Comparison of ENCODE assay signal across 17 cellular contexts in genomic region chr1:29782846-29783500, GRCh38.
DNase-seq lines count a peak whose midpoint lies in the region; ATAC-seq and TF ChIP-seq lines count a peak whose summit lies in the region.
"Had no signal": no experiment of that assay in that cellular context is flagged by ENCODE, and none has a peak within 500 bp of the region (broad histone marks: within the 10 kb centered on the region; RNA-seq: fewer than 3 reads in every experiment).

No MANE protein-coding gene starts in this region.

- no peak overlapping the region for H3K4me3 ChIP-seq in colonic mucosa
- H3K4me3 ChIP-seq in spleen, result no peak overlapping the region
- H3K4me3 ChIP-seq: A549 had no signal

- H3K9me3 Mint-ChIP-seq in WTC11, result no peaks in the 10 kb centered on the region
- H3K9me3 Mint-ChIP-seq: H9 had no signal

- H3K9ac ChIP-seq in colonic mucosa (ENCODE audit: low read depth in 2 of 2, low read length in 2 of 2), result no peak overlapping the region

- WGBS in spleen, 5 donors, result 65 to 78% (median 77%) methylated on average over 6 of the region's 6 CpGs

- no peak for TF ChIP-seq CTCF in colonic mucosa (IDR thresholded peaks at IDR 0.05)
- TF ChIP-seq CTCF in spleen (IDR thresholded peaks at IDR 0.05 in 8 of 11, conservative IDR thresholded peaks at IDR 0.05 in 3 of 11), result no peak
- TF ChIP-seq CTCF in WTC11 (IDR thresholded peaks at IDR 0.05), result no peak

- H3K4me3 Mint-ChIP-seq in WTC11, result no peak overlapping the region
- H3K4me3 Mint-ChIP-seq: CD4-positive, alpha-beta memory T cell; H9 had no signal

- DNase-seq in HEK293T (ENCODE audit: extremely low spot score), result peak; percentile 4
- DNase-seq in colonic mucosa, result peak; percentile 2
- peak; percentile 5 for DNase-seq in mucosa of gallbladder (ENCODE audit: low spot score)
- DNase-seq in spleen, result peak; percentile 41
- no peak for DNase-seq in activated naive CD4-positive, alpha-beta T cell treated with Interleukin-2 at 50 U/mL for 16 hours
- no peak for DNase-seq in COLO829 (ENCODE audit: low spot score)
- no peak for DNase-seq in WTC11 (ENCODE audit: low spot score)
- DNase-seq: BE2C; CD4-positive, alpha-beta memory T cell; COR-L47; DMS153; DMS79 treated with DMSO at 0.1 percent for 48 hours; EL; GOT3; H9 had no signal

- no peaks in the 10 kb centered on the region for H3K36me3 ChIP-seq in colonic mucosa
- no peaks in the 10 kb centered on the region for H3K36me3 ChIP-seq in spleen
- H3K36me3 ChIP-seq: BE2C had no signal

- no peaks in the 10 kb centered on the region for H3K36me3 Mint-ChIP-seq in WTC11
- H3K36me3 Mint-ChIP-seq: CD4-positive, alpha-beta memory T cell had no signal

- ATAC-seq in WTC11, result no peak
- ATAC-seq: A549 had no signal

- CTCF ChIA-PET in HEK293T (lab: Yijun Ruan, JAX), result no interaction called here
- CTCF ChIA-PET in WTC11 (lab: Charles Lee), result interaction anchor here (0.7 to 1.6 kb wide), 2 partner anchors 10 to 186 kb away, joined by 3 to 10 read pairs; no protein-coding TSS in a partner anchor

- no peaks in the 10 kb centered on the region for H3K27me3 Mint-ChIP-seq in WTC11 (ENCODE audit: low read depth)

- H3K27ac ChIP-seq in colonic mucosa (no peak overlapping the region), spleen (no peak overlapping the region)
- H3K27ac ChIP-seq: A549, C4-2B had no signal

- no peak overlapping the region for H3K27ac Mint-ChIP-seq in WTC11
- H3K27ac Mint-ChIP-seq: CD4-positive, alpha-beta memory T cell; H9 had no signal

- no peaks in the 10 kb centered on the region for H3K27me3 ChIP-seq in colonic mucosa
- peaks cover 0 to 57% (median 6%) of the 10 kb centered on the region in 7 donors for H3K27me3 ChIP-seq in spleen (replicated peaks in 1 of 7)
- H3K27me3 ChIP-seq: BE2C had no signal

- intact Hi-C loops in colonic mucosa (cut with DNase I), result no loop called here
- intact Hi-C loops in spleen (cut with DNase I; ENCODE audit: low total_unique reads), result no loop called here

- TF ChIP-seq POLR2A in spleen (IDR thresholded peaks at IDR 0.05), result no peak

- H3K4me1 ChIP-seq in colonic mucosa (no peaks in the 10 kb centered on the region), spleen (no peaks in the 10 kb centered on the region)
- H3K4me1 ChIP-seq: A549, BE2C had no signal

- no peaks in the 10 kb centered on the region for H3K4me1 Mint-ChIP-seq in WTC11
- H3K4me1 Mint-ChIP-seq: CD4-positive, alpha-beta memory T cell; H9 had no signal

- H3K9me3 ChIP-seq in colonic mucosa, result no peaks in the 10 kb centered on the region
- no peaks in the 10 kb centered on the region for H3K9me3 ChIP-seq in spleen
- H3K9me3 ChIP-seq: A549, BE2C had no signal

- POLR2A ChIA-PET in HEK293T (lab: Yijun Ruan, JAX) (no interaction called here), WTC11 (lab: Charles Lee) (no interaction called here)

TF ChIP-seq in HEK293T, 16 proteins besides CTCF, POLR2A, EP300 and RAD21:
- no peak for TF ChIP-seq ELF4 (IDR thresholded peaks at IDR 0.05)

TF ChIP-seq in WTC11, 78 proteins besides CTCF, POLR2A, EP300 and RAD21:
- no peak for TF ChIP-seq CREM (CRISPR knock-in tag; IDR thresholded peaks at IDR 0.05)
- no peak for TF ChIP-seq ARID4B (CRISPR knock-in tag; IDR thresholded peaks at IDR 0.05; ENCODE audit: borderline replicate concordance)
- TF ChIP-seq TP53 (CRISPR knock-in tag; IDR thresholded peaks at IDR 0.05), result no peak
- no peak for TF ChIP-seq IRF1 (CRISPR knock-in tag; IDR thresholded peaks at IDR 0.05)
- TF ChIP-seq E2F5 (CRISPR knock-in tag; IDR thresholded peaks at IDR 0.05), result no peak
- TF ChIP-seq USF2 (CRISPR knock-in tag; IDR thresholded peaks at IDR 0.05), result no peak
- no peak for TF ChIP-seq ESRRA (CRISPR knock-in tag; IDR thresholded peaks at IDR 0.05; ENCODE audit: borderline replicate concordance)
- TF ChIP-seq GABPB1 (CRISPR knock-in tag; IDR thresholded peaks at IDR 0.05), result no peak

Comparison
In these comparisons a context has a peak if more than half of its experiments do, and no peak if none do; other contexts are left out.
1. DNase-seq: peak in HEK293T (single experiment), colonic mucosa (single experiment), mucosa of gallbladder (single experiment) and spleen (single experiment); none in activated naive CD4-positive, alpha-beta T cell treated with Interleukin-2 at 50 U/mL for 16 hours (single experiment), COLO829 (single experiment) and WTC11 (single experiment).